Comparison of ENCODE assay signal across 21 cellular contexts in the genomic region with DNA sequence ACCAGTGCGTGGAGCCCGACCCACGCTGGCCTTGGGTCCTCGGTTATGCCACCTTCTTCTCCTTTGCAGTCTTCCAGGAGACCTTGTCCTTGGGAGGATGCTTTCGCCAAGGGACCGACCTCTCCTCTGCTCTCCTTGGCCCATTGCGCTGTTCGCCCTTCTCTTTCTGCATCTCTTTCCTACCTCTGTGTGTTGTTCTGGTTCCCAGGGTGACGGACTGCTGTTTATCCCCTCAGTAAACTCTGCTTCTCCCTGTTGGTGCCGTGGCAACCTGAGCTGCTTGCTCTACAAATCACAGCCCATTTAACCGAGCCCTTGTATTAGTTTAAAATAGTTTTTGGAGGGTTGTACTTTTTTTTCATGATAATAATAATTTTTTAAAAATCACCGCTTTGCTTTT.
DNase-seq lines count a peak whose midpoint lies in the region; ATAC-seq and TF ChIP-seq lines count a peak whose summit lies in the region.
"Had no signal": no experiment of that assay in that cellular context is flagged by ENCODE, and none has a peak within 500 bp of the region (broad histone marks: within the 10 kb centered on the region; RNA-seq: fewer than 3 reads in every experiment).

No MANE protein-coding gene starts in this region.

- H3K9ac ChIP-seq in endodermal cell (ENCODE audit: extremely low read depth, low read length, poor library complexity, severe bottlenecking) (peak overlapping the region; percentile 50), muscle layer of colon (ENCODE audit: low read length) (no peak overlapping the region)

- TF ChIP-seq CTCF in endodermal cell (conservative IDR thresholded peaks at IDR 0.05) (no peak), type B pancreatic cell (conservative IDR thresholded peaks at IDR 0.05) (no peak)

- H3K4me1 ChIP-seq in endodermal cell (ENCODE audit: control insufficient read depth, insufficient read depth, low read length) = peaks cover 34% of the 10 kb centered on the region
- H3K4me1 ChIP-seq in muscle layer of colon (ENCODE audit: insufficient read depth, low read length) = peaks cover 86% of the 10 kb centered on the region
- H3K4me1 ChIP-seq: breast epithelium had no signal

- H3K9me3 Mint-ChIP-seq in endodermal cell (no peaks in the 10 kb centered on the region), type B pancreatic cell (peaks cover 4% of the 10 kb centered on the region)
- H3K9me3 Mint-ChIP-seq: activated CD4-positive, alpha-beta memory T cell treated with anti-CD3 and anti-CD28 coated beads, Interleukin-2, amount 10 ng/mL, durations not matched to agents 7 days and 5 days; CD8-positive, alpha-beta T cell had no signal

- H3K36me3 ChIP-seq in endodermal cell (ENCODE audit: control insufficient read depth, insufficient read depth, low read length) = no peaks in the 10 kb centered on the region
- no peaks in the 10 kb centered on the region for H3K36me3 ChIP-seq in muscle layer of colon (ENCODE audit: insufficient read depth, low read length)
- H3K36me3 ChIP-seq: adrenal gland, breast epithelium, suprapubic skin had no signal

- H3K27ac Mint-ChIP-seq in endodermal cell (peak overlapping the region; percentile 71), type B pancreatic cell (peak overlapping the region; percentile 70)
- H3K27ac Mint-ChIP-seq: activated CD4-positive, alpha-beta memory T cell treated with anti-CD3 and anti-CD28 coated beads, Interleukin-2, amount 10 ng/mL, durations not matched to agents 7 days and 5 days; CD8-positive, alpha-beta T cell had no signal

- WGBS in endodermal cell (ENCODE audit: insufficient coverage in 1 of 2, insufficient read length in 1 of 2), 2 experiments = 93 to 99% methylated on average over 7 to 11 of the region's 12 CpGs

- H3K27ac ChIP-seq in endodermal cell (ENCODE audit: low read depth, low read length) (no peak overlapping the region), muscle layer of colon (ENCODE audit: low read depth, low read length) (peak overlapping the region; percentile 89)
- H3K27ac ChIP-seq: adrenal gland, breast epithelium, coronary artery, suprapubic skin had no signal

- H3K9me3 ChIP-seq in endodermal cell (ENCODE audit: control insufficient read depth, low read length) (no peaks in the 10 kb centered on the region), muscle layer of colon (ENCODE audit: low read length) (no peaks in the 10 kb centered on the region)
- H3K9me3 ChIP-seq: adrenal gland, breast epithelium, suprapubic skin had no signal

- ATAC-seq in HG03342 (IDR thresholded peaks at IDR 0.05; ENCODE audit: unreplicated experiment) = no peak
- ATAC-seq: CD8-positive, alpha-beta T cell; GM12878 had no signal

- no peak overlapping the region for H3K4me3 Mint-ChIP-seq in endodermal cell
- H3K4me3 Mint-ChIP-seq in type B pancreatic cell = peak overlapping the region; percentile 30
- H3K4me3 Mint-ChIP-seq: activated CD4-positive, alpha-beta memory T cell treated with anti-CD3 and anti-CD28 coated beads, Interleukin-2, amount 10 ng/mL, durations not matched to agents 7 days and 5 days; CD8-positive, alpha-beta T cell had no signal

- no peaks in the 10 kb centered on the region for H3K27me3 Mint-ChIP-seq in endodermal cell (ENCODE audit: insufficient read depth)
- no peaks in the 10 kb centered on the region for H3K27me3 Mint-ChIP-seq in type B pancreatic cell

- DNase-seq in NCI-H1417 (lab: John Stamatoyannopoulos, UW) (peak in 2 of 3 experiments; percentile 22 to 60), NCI-H1417 treated with DMSO at 0.1 percent for 48 hours (lab: John Stamatoyannopoulos, UW) (no peak), endodermal cell (peak; percentile 65), type B pancreatic cell (ENCODE audit: extremely low spot score, unreplicated experiment) (no peak), NCI-H1105 (lab: John Stamatoyannopoulos, UW) (no peak), NCI-H2107 treated with DMSO at 0.1 percent for 48 hours (lab: John Stamatoyannopoulos, UW; ENCODE audit: unreplicated experiment) (no peak)
- DNase-seq: activated CD4-positive, alpha-beta memory T cell treated with anti-CD3 and anti-CD28 coated beads, Interleukin-2, amount 10 ng/mL, durations not matched to agents 7 days and 5 days; activated naive CD4-positive, alpha-beta T cell; activated T-cell treated with anti-CD3 and anti-CD28 coated beads for 4 hours; adrenal gland; AML-193; CD8-positive, alpha-beta T cell; DND-41; NCI-H1436; NCI-H526 treated with DMSO at 0.1 percent for 48 hours had no signal

- H3K4me1 Mint-ChIP-seq in endodermal cell (peaks cover 66% of the 10 kb centered on the region), type B pancreatic cell (ENCODE audit: unreplicated experiment) (peaks cover 63% of the 10 kb centered on the region)
- H3K4me1 Mint-ChIP-seq: activated CD4-positive, alpha-beta memory T cell treated with anti-CD3 and anti-CD28 coated beads, Interleukin-2, amount 10 ng/mL, durations not matched to agents 7 days and 5 days had no signal

- peaks cover 3% of the 10 kb centered on the region for H3K36me3 Mint-ChIP-seq in endodermal cell (ENCODE audit: low read depth)
- peaks cover 19% of the 10 kb centered on the region for H3K36me3 Mint-ChIP-seq in type B pancreatic cell
- H3K36me3 Mint-ChIP-seq: CD8-positive, alpha-beta T cell had no signal

- no peak overlapping the region for H3K4me3 ChIP-seq in endodermal cell (ENCODE audit: low read length)
- H3K4me3 ChIP-seq in muscle layer of colon (ENCODE audit: low read depth in 1 of 2, low read length in 2 of 2) = no peak overlapping the region
- H3K4me3 ChIP-seq: adrenal gland, breast epithelium, coronary artery, GM12878, suprapubic skin had no signal

- H3K27me3 ChIP-seq in endodermal cell (ENCODE audit: control insufficient read depth, insufficient read depth, low read length, poor library complexity, severe bottlenecking) (no peaks in the 10 kb centered on the region), muscle layer of colon (ENCODE audit: control insufficient read depth in 1 of 2, insufficient read depth in 2 of 2, low read length in 2 of 2) (no peaks in the 10 kb centered on the region)
- H3K27me3 ChIP-seq: adrenal gland, suprapubic skin had no signal

Comparison
In these comparisons a context has a peak if more than half of its experiments do, and no peak if none do; other contexts are left out.
1. DNase-seq: peak in NCI-H1417 (2 of 3) and endodermal cell (single experiment); none in NCI-H1417 treated with DMSO at 0.1 percent for 48 hours (single experiment), type B pancreatic cell (single experiment), NCI-H1105 (single experiment) and NCI-H2107 treated with DMSO at 0.1 percent for 48 hours (single experiment).